In genomic region chr11:63574856-63575602, GRCh38 we compare ENCODE assay signal across 9 cellular contexts. TPM values are rescaled to one million over a fixed set of nuclear protein-coding genes. Genes with fewer than 3 reads are reported as not detected.
DNase-seq lines count a peak whose midpoint lies in the region; ATAC-seq and TF ChIP-seq lines count a peak whose summit lies in the region.
"Had no signal": no experiment of that assay in that cellular context is flagged by ENCODE, and none has a peak within 500 bp of the region (broad histone marks: within the 10 kb centered on the region; RNA-seq: fewer than 3 reads in every experiment).

No MANE protein-coding gene starts in this region.

- H3K27me3 ChIP-seq in right cardiac atrium (ENCODE audit: control insufficient read depth, insufficient read depth): no peaks in the 10 kb centered on the region

- peak overlapping the region; percentile 93 for H3K27ac ChIP-seq in right cardiac atrium (ENCODE audit: low read length)

- no peaks in the 10 kb centered on the region for H3K27me3 Mint-ChIP-seq in activated CD8-positive, alpha-beta T cell treated with anti-CD3 and anti-CD28 coated beads for 36 hours

- H3K9me3 Mint-ChIP-seq in activated CD8-positive, alpha-beta T cell treated with anti-CD3 and anti-CD28 coated beads for 36 hours: peaks cover 6% of the 10 kb centered on the region

- peaks cover 23% of the 10 kb centered on the region for H3K4me1 Mint-ChIP-seq in activated CD8-positive, alpha-beta T cell treated with anti-CD3 and anti-CD28 coated beads for 36 hours (ENCODE audit: low read depth)

- CTCF ChIA-PET in activated CD8-positive, alpha-beta T cell treated with anti-CD3 and anti-CD28 coated beads for 36 hours (lab: Charles Lee): interaction anchor here (1.2 to 1.4 kb wide), 2 partner anchors 7 to 64 kb away, joined by 3 to 4 read pairs; no protein-coding TSS in a partner anchor

- POLR2A ChIA-PET in activated CD8-positive, alpha-beta T cell treated with anti-CD3 and anti-CD28 coated beads for 36 hours (lab: Charles Lee): interaction anchor here (1.7 kb wide), 1 partner anchor 95 kb away, joined by 4 read pairs; no protein-coding TSS in a partner anchor

- H3K4me1 ChIP-seq in right cardiac atrium (ENCODE audit: control insufficient read depth, insufficient read depth, low read length): peaks cover 11% of the 10 kb centered on the region

- no peak for TF ChIP-seq CTCF in activated CD8-positive, alpha-beta T cell treated with anti-CD3 and anti-CD28 coated beads for 36 hours (IDR thresholded peaks at IDR 0.05)

- peak overlapping the region; percentile 72 for H3K4me3 Mint-ChIP-seq in activated CD8-positive, alpha-beta T cell treated with anti-CD3 and anti-CD28 coated beads for 36 hours

- H3K9me3 ChIP-seq in right cardiac atrium (ENCODE audit: control insufficient read depth, low read length): no peaks in the 10 kb centered on the region

- WGBS in right cardiac atrium: 39% methylated on average over 10 of the region's 10 CpGs

- peak overlapping the region; percentile 33 for H3K4me3 ChIP-seq in right cardiac atrium (ENCODE audit: low read length)
- peak overlapping the region; percentile 27 for H3K4me3 ChIP-seq in skeletal muscle cell (ENCODE audit: low read depth, low read length)

- H3K27ac Mint-ChIP-seq in activated CD8-positive, alpha-beta T cell treated with anti-CD3 and anti-CD28 coated beads for 36 hours: peak overlapping the region; percentile 92

- intact Hi-C loops in activated CD8-positive, alpha-beta T cell treated with anti-CD3 and anti-CD28 coated beads for 36 hours (cut with micrococcal nuclease): no loop called here
- intact Hi-C loops in right cardiac atrium (cut with DNase I): no loop called here

- ATAC-seq in activated CD8-positive, alpha-beta T cell treated with anti-CD3 and anti-CD28 coated beads for 36 hours: no peak
- ATAC-seq in right cardiac atrium: peak; percentile 89 to 92
- no peak for ATAC-seq in GM21360 (IDR thresholded peaks at IDR 0.05; ENCODE audit: unreplicated experiment)
- no peak for ATAC-seq in GM19467 (IDR thresholded peaks at IDR 0.05; ENCODE audit: unreplicated experiment)

- DNase-seq in Daoy (ENCODE audit: low read depth): peak; percentile 18
- no peak for DNase-seq in activated CD8-positive, alpha-beta T cell treated with anti-CD3 and anti-CD28 coated beads for 36 hours
- DNase-seq in right cardiac atrium: peak; percentile 49 to 56 (median 55)
- no peak for DNase-seq in skeletal muscle cell (ENCODE audit: low read depth)
- DNase-seq in NCI-H1694 treated with DMSO at 0.1 percent for 48 hours (lab: John Stamatoyannopoulos, UW): no peak
- no peak for DNase-seq in NCI-H345 treated with DMSO at 0.1 percent for 48 hours (lab: John Stamatoyannopoulos, UW; ENCODE audit: unreplicated experiment)
- DNase-seq: NCI-H1048 had no signal

- H3K36me3 Mint-ChIP-seq in activated CD8-positive, alpha-beta T cell treated with anti-CD3 and anti-CD28 coated beads for 36 hours (ENCODE audit: low read depth): peaks cover 5% of the 10 kb centered on the region

RNA-seq across cellular contexts. Expression of gene PLAAT2, which starts 11.8 kb away (rescaled TPM):
- 4.1 TPM in 1 of 2 replicates, not detected in the other for total RNA-seq in Daoy (2014; rRNA removed; shearing (Covaris generic))
- total RNA-seq in activated CD8-positive, alpha-beta T cell treated with anti-CD3 and anti-CD28 coated beads for 36 hours: under 1 TPM in 1 of 2 experiments, not detected in 1; 0.38 TPM
- under 1 TPM in 1 of 4 donors, not detected in 3; 0.31 TPM for total RNA-seq in right cardiac atrium
- polyA plus RNA-seq in right cardiac atrium: 0.66 TPM

RNA-seq across cellular contexts. Expression of gene PLAAT4, which starts 38.4 kb away (rescaled TPM):
- total RNA-seq in Daoy (2014; rRNA removed; shearing (Covaris generic)): 18.3 and 29.6 TPM in 2 replicates
- 10 to 100 TPM; 24.1 to 26.2 TPM for total RNA-seq in activated CD8-positive, alpha-beta T cell treated with anti-CD3 and anti-CD28 coated beads for 36 hours
- 10 to 100 TPM in 3 of 4 donors, 1 to 10 TPM in 1; 8.0 to 17.9 (median 13.3) TPM for total RNA-seq in right cardiac atrium
- 14.0 TPM for polyA plus RNA-seq in right cardiac atrium

RNA-seq across cellular contexts. Expression of gene PLAAT3, which starts 39.2 kb away (rescaled TPM):
- 24.3 and 30.3 TPM in 2 replicates for total RNA-seq in Daoy (2014; rRNA removed; shearing (Covaris generic))
- total RNA-seq in activated CD8-positive, alpha-beta T cell treated with anti-CD3 and anti-CD28 coated beads for 36 hours: 1 to 10 TPM; 4.8 to 6.5 TPM
- 100 to 1,000 TPM; 110 to 142 (median 125) TPM for total RNA-seq in right cardiac atrium
- 158 TPM for polyA plus RNA-seq in right cardiac atrium

Comparison
In these comparisons a context has a peak if more than half of its experiments do, and no peak if none do; other contexts are left out.
1. DNase-seq: peak in Daoy (single experiment) and right cardiac atrium (3 of 3); none in activated CD8-positive, alpha-beta T cell treated with anti-CD3 and anti-CD28 coated beads for 36 hours (single experiment), skeletal muscle cell (single experiment), NCI-H1694 treated with DMSO at 0.1 percent for 48 hours (single experiment) and NCI-H345 treated with DMSO at 0.1 percent for 48 hours (single experiment).
2. ATAC-seq: peak in right cardiac atrium (2 of 2); none in activated CD8-positive, alpha-beta T cell treated with anti-CD3 and anti-CD28 coated beads for 36 hours (single experiment), GM21360 (single experiment) and GM19467 (single experiment).